ENCODE assay signal across 10 cellular contexts in genomic region chr2:223306371-223306770, GRCh38.
DNase-seq lines count a peak whose midpoint lies in the region; ATAC-seq and TF ChIP-seq lines count a peak whose summit lies in the region.
"Had no signal": no experiment of that assay in that cellular context is flagged by ENCODE, and none has a peak within 500 bp of the region (broad histone marks: within the 10 kb centered on the region; RNA-seq: fewer than 3 reads in every experiment).

No MANE protein-coding gene starts in this region.

- peak; percentile 68 for ATAC-seq in HG02610 (IDR thresholded peaks at IDR 0.05; ENCODE audit: unreplicated experiment)

- no peak for TF ChIP-seq EP300 in ovary (IDR thresholded peaks at IDR 0.05)

- H3K27me3 ChIP-seq in ovary, result no peaks in the 10 kb centered on the region

- peaks cover 3% of the 10 kb centered on the region for H3K27me3 Mint-ChIP-seq in nephron progenitor cell (ENCODE audit: low read depth, poor library complexity)
- H3K27me3 Mint-ChIP-seq: CD4-positive, CD25-positive, alpha-beta regulatory T cell had no signal

- H3K4me3 ChIP-seq in lower leg skin (ENCODE audit: low read depth, poor library complexity, severe bottlenecking) (no peak overlapping the region), ovary (no peak overlapping the region)

- H3K4me1 ChIP-seq in ovary (ENCODE audit: insufficient read depth), result no peaks in the 10 kb centered on the region

- TF ChIP-seq POLR2A in lower leg skin (IDR thresholded peaks at IDR 0.05) (no peak), ovary (IDR thresholded peaks at IDR 0.05) (no peak)

- no peaks in the 10 kb centered on the region for H3K9me3 ChIP-seq in ovary

- no peak overlapping the region for H3K4me3 Mint-ChIP-seq in nephron progenitor cell
- H3K4me3 Mint-ChIP-seq: CD4-positive, CD25-positive, alpha-beta regulatory T cell had no signal

- no peaks in the 10 kb centered on the region for H3K4me1 Mint-ChIP-seq in nephron progenitor cell
- H3K4me1 Mint-ChIP-seq: CD4-positive, CD25-positive, alpha-beta regulatory T cell had no signal

- no peak overlapping the region for H3K27ac Mint-ChIP-seq in nephron progenitor cell
- H3K27ac Mint-ChIP-seq: CD4-positive, CD25-positive, alpha-beta regulatory T cell had no signal

- no peaks in the 10 kb centered on the region for H3K36me3 ChIP-seq in ovary

- DNase-seq in NCI-H345 (lab: John Stamatoyannopoulos, UW) (peak; percentile 7), NCI-H345 treated with DMSO at 0.1 percent for 48 hours (lab: John Stamatoyannopoulos, UW; ENCODE audit: unreplicated experiment) (no peak), SK-N-DZ (ENCODE audit: low spot score) (peak; percentile 35), nephron progenitor cell (no peak), lower leg skin (ENCODE audit: low spot score in 2 of 2) (no peak), ovary (no peak), NK-92 (lab: John Stamatoyannopoulos, UW; ENCODE audit: unreplicated experiment) (no peak)
- DNase-seq: CD4-positive, CD25-positive, alpha-beta regulatory T cell; NCI-H774 had no signal

- TF ChIP-seq CTCF in nephron progenitor cell (IDR thresholded peaks at IDR 0.05) (peak; percentile 43), lower leg skin (IDR thresholded peaks at IDR 0.05) (no peak), ovary (IDR thresholded peaks at IDR 0.05) (no peak)

- no peak overlapping the region for H3K27ac ChIP-seq in ovary

- no peaks in the 10 kb centered on the region for H3K9me3 Mint-ChIP-seq in nephron progenitor cell

- WGBS in lower leg skin, 2 donors, result 67 to 71% methylated on average over 3 of the region's 3 CpGs
- WGBS in ovary, 3 donors, result 74 to 83% (median 75%) methylated on average over 3 of the region's 3 CpGs

- intact Hi-C loops in lower leg skin (cut with DNase I; ENCODE audit: low total_unique reads), result no loop called here
- intact Hi-C loops in ovary (cut with DNase I), result no loop called here

- H3K36me3 Mint-ChIP-seq in nephron progenitor cell (ENCODE audit: low read depth), result no peaks in the 10 kb centered on the region
- H3K36me3 Mint-ChIP-seq: CD4-positive, CD25-positive, alpha-beta regulatory T cell had no signal

Comparison
In these comparisons a context has a peak if more than half of its experiments do, and no peak if none do; other contexts are left out.
1. DNase-seq: peak in NCI-H345 (single experiment) and SK-N-DZ (single experiment); none in NCI-H345 treated with DMSO at 0.1 percent for 48 hours (single experiment), nephron progenitor cell (single experiment), lower leg skin (0 of 2), ovary (0 of 5) and NK-92 (single experiment).